In the genomic region with DNA sequence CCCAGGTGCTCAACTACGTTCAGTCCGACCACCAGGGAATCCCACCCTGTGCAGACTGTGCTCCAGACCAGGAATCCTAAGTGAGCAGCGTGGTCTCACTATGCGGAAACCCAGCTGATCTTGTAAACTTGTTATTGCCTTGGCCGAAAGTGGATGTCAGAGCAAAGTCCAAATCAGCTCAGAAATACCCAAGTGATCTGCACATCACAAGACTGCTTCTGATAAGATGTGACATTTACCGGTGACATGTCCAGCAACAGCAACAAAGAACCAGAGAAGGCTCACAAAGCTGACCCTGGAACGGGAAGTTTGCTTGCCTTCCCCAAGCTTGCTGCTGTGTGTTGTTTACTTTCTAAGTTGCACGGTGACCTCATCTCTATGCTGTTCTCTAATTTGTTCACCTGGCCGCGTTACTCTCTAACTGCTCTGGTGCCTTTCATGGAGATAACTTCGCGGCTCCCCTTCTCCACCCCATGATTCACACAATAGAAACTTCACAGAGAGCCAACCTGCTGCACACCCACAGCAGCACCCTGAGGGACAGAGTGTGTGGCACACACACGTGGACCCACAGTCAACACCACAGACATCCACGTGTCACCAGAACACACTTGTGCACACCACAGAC, we compare ENCODE assay signal across 13 cellular contexts. TPM values are rescaled to one million over a fixed set of nuclear protein-coding genes. Genes with fewer than 3 reads are reported as not detected.
DNase-seq lines count a peak whose midpoint lies in the region; ATAC-seq, FAIRE-seq and TF ChIP-seq lines count a peak whose summit lies in the region.
"Had no signal": no experiment of that assay in that cellular context is flagged by ENCODE, and none has a peak within 500 bp of the region (broad histone marks: within the 10 kb centered on the region; RNA-seq: fewer than 3 reads in every experiment).

No MANE protein-coding gene starts in this region.

- ATAC-seq in HepG2: peak; percentile 84

- H3K4me2 ChIP-seq in HepG2 (ENCODE audit: low read depth, low read length): peak overlapping the region; percentile 78

- H3K9me3 ChIP-seq in breast epithelium: no peaks in the 10 kb centered on the region
- no peaks in the 10 kb centered on the region for H3K9me3 ChIP-seq in HepG2 (ENCODE audit: low read length)
- no peaks in the 10 kb centered on the region for H3K9me3 ChIP-seq in tibial nerve

- WGBS in HepG2 (ENCODE audit: low lambda C conversion rate): 0% methylated on average over 14 of the region's 14 CpGs
- 68 to 76% methylated on average over 14 of the region's 14 CpGs for WGBS in tibial nerve, 2 donors

- no peak overlapping the region for H3K4me3 Mint-ChIP-seq in activated naive CD4-positive, alpha-beta T cell treated with anti-CD3 and anti-CD28 coated beads, Interleukin-2, amount 10 ng/mL, durations not matched to agents 7 days and 5 days
- H3K4me3 Mint-ChIP-seq: activated CD4-positive, alpha-beta T cell treated with anti-CD3 and anti-CD28 coated beads, Interleukin-2, amount 10 ng/mL, durations not matched to agents 24 days and 14 days had no signal

- H3K27ac Mint-ChIP-seq in activated naive CD4-positive, alpha-beta T cell treated with anti-CD3 and anti-CD28 coated beads, Interleukin-2, amount 10 ng/mL, durations not matched to agents 7 days and 5 days: no peak overlapping the region
- H3K27ac Mint-ChIP-seq: activated CD4-positive, alpha-beta T cell treated with anti-CD3 and anti-CD28 coated beads, Interleukin-2, amount 10 ng/mL, durations not matched to agents 24 days and 14 days had no signal

- TF ChIP-seq EP300 in HepG2 (IDR thresholded peaks at IDR 0.05; ENCODE audit: low read depth in 2 of 2, low read length in 2 of 2) (no peak), HepG2 (CRISPR knock-in tag; IDR thresholded peaks at IDR 0.05; ENCODE audit: borderline replicate concordance) (no peak), tibial nerve (IDR thresholded peaks at IDR 0.05) (no peak)

- TF ChIP-seq CTCF in breast epithelium (IDR thresholded peaks at IDR 0.05) (no peak), VCaP (conservative IDR thresholded peaks at IDR 0.05) (no peak), HepG2 (CRISPR knock-in tag; IDR thresholded peaks at IDR 0.05) (no peak), tibial nerve (IDR thresholded peaks at IDR 0.05) (no peak)

- CTCF ChIA-PET in HepG2 (lab: Yijun Ruan, JAX; ENCODE audit: low intra/inter-chr PET ratio, low total read pairs): no interaction called here
- CTCF ChIA-PET in activated naive CD4-positive, alpha-beta T cell treated with anti-CD3 and anti-CD28 coated beads, Interleukin-2, amount 10 ng/mL, durations not matched to agents 7 days and 5 days (lab: Charles Lee): interaction anchor here (1.2 to 1.5 kb wide), 2 partner anchors 30 to 307 kb away, joined by 3 to 4 read pairs; partner anchors contain the start of gene MAPK14

- no peak overlapping the region for H3K4me3 ChIP-seq in breast epithelium
- peak overlapping the region; percentile 0 to 53 (median 0); a peak in 2 of 6 replicates for H3K4me3 ChIP-seq in HepG2 (replicated peaks in 1 of 3; ENCODE audit: insufficient read depth in 1 of 3, low read depth in 2 of 3, low read length in 3 of 3)
- no peak overlapping the region for H3K4me3 ChIP-seq in tibial nerve

- H3K4me1 ChIP-seq in breast epithelium (no peaks in the 10 kb centered on the region), HepG2 (ENCODE audit: insufficient read depth, low read length) (peaks cover 36% of the 10 kb centered on the region), tibial nerve (peaks cover 0 to 30% (median 0%) of the 10 kb centered on the region in 4 donors)

- no peak for TF ChIP-seq RAD21 in HepG2 (CRISPR knock-in tag; IDR thresholded peaks at IDR 0.05)

- intact Hi-C loops in breast epithelium (cut with DNase I; ENCODE audit: low total_unique reads) (no loop called here), HepG2 (cut with micrococcal nuclease; ENCODE audit: unreplicated experiment) (loop anchor here (2.0 kb wide), 1 partner anchor 32 kb away; no protein-coding TSS in a partner anchor)

- H2AFZ ChIP-seq in HepG2 (ENCODE audit: low read length): peak overlapping the region; percentile 57

- TF ChIP-seq POLR2A in breast epithelium (IDR thresholded peaks at IDR 0.05) (no peak), HepG2 (IDR thresholded peaks at IDR 0.05; ENCODE audit: insufficient read depth in 1 of 2, low read depth in 2 of 2, low read length in 2 of 2) (no peak), tibial nerve (IDR thresholded peaks at IDR 0.05) (no peak)

- H3K9me3 Mint-ChIP-seq in activated naive CD4-positive, alpha-beta T cell treated with anti-CD3 and anti-CD28 coated beads, Interleukin-2, amount 10 ng/mL, durations not matched to agents 7 days and 5 days: no peaks in the 10 kb centered on the region
- H3K9me3 Mint-ChIP-seq: activated CD4-positive, alpha-beta T cell treated with anti-CD3 and anti-CD28 coated beads, Interleukin-2, amount 10 ng/mL, durations not matched to agents 24 days and 14 days had no signal

- in situ Hi-C loops in T47D (cut with HindIII; ENCODE audit: low pct_unique_long_range_greater_than_20kb, low sequenced_read_pairs) (no loop called here), HepG2 (cut with HindIII; ENCODE audit: extremely low pct_ligation_motif_present, low pct_unique_long_range_greater_than_20kb) (no loop called here)

- DNase-seq in T47D (ENCODE audit: low read depth in 1 of 2, low spot score in 1 of 2) (peak; percentile 55 to 60), breast epithelium (ENCODE audit: low spot score in 2 of 2) (no peak), HepG2 (ENCODE audit: low spot score) (peak; percentile 60), tibial nerve (ENCODE audit: low spot score in 2 of 2) (no peak), dedifferentiated amniotic fluid mesenchymal stem cell (ENCODE audit: extremely low spot score) (no peak)
- DNase-seq in stimulated activated CD4-positive, alpha-beta T cell treated with anti-CD3 and anti-CD28 coated beads, Interleukin-1b, Interleukin-23, amount 100 ng/mL, for 48 hours: no peak
- DNase-seq in activated naive CD4-positive, alpha-beta T cell treated with anti-CD3 and anti-CD28 coated beads, Interleukin-2, amount 10 ng/mL, durations not matched to agents 7 days and 5 days: no peak
- DNase-seq: ACHN; activated CD4-positive, alpha-beta T cell treated with anti-CD3 and anti-CD28 coated beads, Interleukin-2, amount 10 ng/mL, durations not matched to agents 24 days and 14 days; DMS79 treated with DMSO at 0.1 percent for 48 hours; NCI-H1694 had no signal

- H3K36me3 Mint-ChIP-seq in activated naive CD4-positive, alpha-beta T cell treated with anti-CD3 and anti-CD28 coated beads, Interleukin-2, amount 10 ng/mL, durations not matched to agents 7 days and 5 days: no peaks in the 10 kb centered on the region

- POLR2A ChIA-PET in HepG2 (lab: Yijun Ruan, JAX): interaction anchor here (1.6 kb wide), 1 partner anchor 14 kb away, joined by 4 read pairs; no protein-coding TSS in a partner anchor

- H3K36me3 ChIP-seq in breast epithelium (no peaks in the 10 kb centered on the region), HepG2 (replicated peaks in 1 of 2; ENCODE audit: control insufficient read depth in 1 of 2, insufficient read depth in 2 of 2, low read length in 2 of 2) (no peaks in the 10 kb centered on the region; a peak in 1 of 5 replicates), tibial nerve (no peaks in the 10 kb centered on the region)

- H3K27ac ChIP-seq in breast epithelium: no peak overlapping the region
- peak overlapping the region; percentile 72 for H3K27ac ChIP-seq in VCaP
- no peak overlapping the region for H3K27ac ChIP-seq in HepG2 (ENCODE audit: extremely low read length, insufficient read depth, low read length)
- peak overlapping the region in 3 of 4 donors; percentile 29 to 66 (median 48) for H3K27ac ChIP-seq in tibial nerve

- peak overlapping the region; percentile 26; the same call in 1 of the 2 replicates for H3K9ac ChIP-seq in HepG2 (ENCODE audit: insufficient read depth, low read depth, low read length)

- no peaks in the 10 kb centered on the region for H3K27me3 ChIP-seq in breast epithelium
- H3K27me3 ChIP-seq in HepG2 (ENCODE audit: control insufficient read depth in 1 of 2, insufficient read depth in 2 of 2, low read length in 2 of 2): peaks cover 5 to 51% of the 10 kb centered on the region in 2 experiments
- no peaks in the 10 kb centered on the region for H3K27me3 ChIP-seq in tibial nerve

- BruUV-seq in HepG2 (replicated peaks; lab: Mats Ljungman, UMichigan): no TSS peak

- H3K27me3 Mint-ChIP-seq in activated naive CD4-positive, alpha-beta T cell treated with anti-CD3 and anti-CD28 coated beads, Interleukin-2, amount 10 ng/mL, durations not matched to agents 7 days and 5 days: peaks cover 59% of the 10 kb centered on the region

- FAIRE-seq in HepG2 (lab: Jason Lieb, UNC): peak; percentile 87
- FAIRE-seq: astrocyte had no signal

- peaks cover 5% of the 10 kb centered on the region for H3K4me1 Mint-ChIP-seq in activated naive CD4-positive, alpha-beta T cell treated with anti-CD3 and anti-CD28 coated beads, Interleukin-2, amount 10 ng/mL, durations not matched to agents 7 days and 5 days

- no peaks in the 10 kb centered on the region for H3K79me2 ChIP-seq in HepG2 (ENCODE audit: insufficient read depth, low read length)

- H4K20me1 ChIP-seq in HepG2 (ENCODE audit: insufficient read depth, low read length): no peaks in the 10 kb centered on the region

RNA-seq across cellular contexts. Expression of gene BNIP5, which starts 1.7 kb away (rescaled TPM):
- under 1 TPM in 1 of 3 donors, not detected in 2; under 0.01 TPM for total RNA-seq in breast epithelium
- total RNA-seq in HepG2 (2016; rRNA removed; fragmentation: Illumina TruSeq; extraction: Trizol): not detected in 2 replicates
- total RNA-seq in HepG2 (2016; cell fraction: cytosol; rRNA removed; fragmentation: Illumina TruSeq; extraction: Trizol; ENCODE audit: low read depth): not detected in 2 replicates
- total RNA-seq in HepG2 (2016; cell fraction: insoluble cytoplasmic fraction; rRNA removed; fragmentation: Illumina TruSeq; extraction: Trizol): not detected in 2 replicates
- not detected in 2 replicates for total RNA-seq in HepG2 (2016; cell fraction: membrane; rRNA removed; fragmentation: Illumina TruSeq; extraction: Trizol)
- total RNA-seq in HepG2 (2016; cell fraction: nucleus; rRNA removed; fragmentation: Illumina TruSeq; extraction: Trizol): not detected in 2 replicates
- polyA plus RNA-seq in HepG2 (2011; rRNA removed): 0.01 TPM in 1 of 2 replicates, not detected in the other
- not detected in 2 replicates for polyA plus RNA-seq in HepG2 (2011; cell fraction: cytosol; rRNA removed)
- 0.03 TPM in 1 of 2 replicates, not detected in the other for polyA plus RNA-seq in HepG2 (2011; cell fraction: nucleus; rRNA removed)
- polyA plus RNA-seq in HepG2 (2012): not detected in 2 replicates
- polyA plus RNA-seq in HepG2 (2016; cell fraction: cytosol; fragmentation: Illumina TruSeq; extraction: Trizol; ENCODE audit: low read depth): not detected in 2 replicates
- not detected in 2 replicates for polyA plus RNA-seq in HepG2 (2016; cell fraction: insoluble cytoplasmic fraction; fragmentation: Illumina TruSeq; extraction: Trizol; ENCODE audit: low read depth)
- not detected in 2 replicates for polyA plus RNA-seq in HepG2 (2016; cell fraction: membrane; fragmentation: Illumina TruSeq; extraction: Trizol; ENCODE audit: low read depth)
- polyA plus RNA-seq in HepG2 (2016; cell fraction: nucleus; fragmentation: Illumina TruSeq; extraction: Trizol; ENCODE audit: insufficient read depth, low read depth): not detected in 2 replicates
- polyA minus RNA-seq in HepG2 (2011; rRNA and poly(A)+ RNA removed; ENCODE audit: low replicate concordance): 0.16 TPM in 1 of 2 replicates, not detected in the other
- polyA minus RNA-seq in HepG2 (2011; cell fraction: cytosol; rRNA and poly(A)+ RNA removed): not detected in 2 replicates
- polyA minus RNA-seq in HepG2 (2011; cell fraction: nucleus; rRNA and poly(A)+ RNA removed): not detected in 2 replicates
- total RNA-seq in tibial nerve: not detected
- total RNA-seq: activated CD4-positive, alpha-beta T cell treated with anti-CD3 and anti-CD28 coated beads, Interleukin-2, amount 10 ng/mL, durations not matched to agents 24 days and 14 days; astrocyte had no signal

RNA-seq across cellular contexts. Expression of gene ETV7, which starts 52.5 kb away (rescaled TPM):
- total RNA-seq in breast epithelium (under 1 TPM; 0.44 to 0.98 (median 0.80) TPM), HepG2 (2016; rRNA removed; fragmentation: Illumina TruSeq; extraction: Trizol) (not detected in 2 replicates), tibial nerve (1 to 10 TPM in 3 of 4 donors, under 1 TPM in 1; 0.60 to 9.2 (median 2.9) TPM)
- not detected in 2 replicates for total RNA-seq in HepG2 (2016; cell fraction: cytosol; rRNA removed; fragmentation: Illumina TruSeq; extraction: Trizol; ENCODE audit: low read depth)
- total RNA-seq in HepG2 (2016; cell fraction: insoluble cytoplasmic fraction; rRNA removed; fragmentation: Illumina TruSeq; extraction: Trizol): not detected in 2 replicates
- not detected in 2 replicates for total RNA-seq in HepG2 (2016; cell fraction: membrane; rRNA removed; fragmentation: Illumina TruSeq; extraction: Trizol)
- total RNA-seq in HepG2 (2016; cell fraction: nucleus; rRNA removed; fragmentation: Illumina TruSeq; extraction: Trizol): not detected in 2 replicates
- polyA plus RNA-seq in HepG2 (2011; rRNA removed): not detected in 2 replicates
- not detected in 2 replicates for polyA plus RNA-seq in HepG2 (2011; cell fraction: cytosol; rRNA removed)
- not detected in 2 replicates for polyA plus RNA-seq in HepG2 (2011; cell fraction: nucleus; rRNA removed)
- 0.09 TPM in 1 of 2 replicates, not detected in the other for polyA plus RNA-seq in HepG2 (2012)
- not detected in 2 replicates for polyA plus RNA-seq in HepG2 (2016; cell fraction: cytosol; fragmentation: Illumina TruSeq; extraction: Trizol; ENCODE audit: low read depth)
- not detected in 2 replicates for polyA plus RNA-seq in HepG2 (2016; cell fraction: insoluble cytoplasmic fraction; fragmentation: Illumina TruSeq; extraction: Trizol; ENCODE audit: low read depth)
- not detected in 2 replicates for polyA plus RNA-seq in HepG2 (2016; cell fraction: membrane; fragmentation: Illumina TruSeq; extraction: Trizol; ENCODE audit: low read depth)
- polyA plus RNA-seq in HepG2 (2016; cell fraction: nucleus; fragmentation: Illumina TruSeq; extraction: Trizol; ENCODE audit: insufficient read depth, low read depth): not detected in 2 replicates
- not detected in 2 replicates for polyA minus RNA-seq in HepG2 (2011; rRNA and poly(A)+ RNA removed; ENCODE audit: low replicate concordance)
- polyA minus RNA-seq in HepG2 (2011; cell fraction: cytosol; rRNA and poly(A)+ RNA removed): not detected in 2 replicates
- not detected in 2 replicates for polyA minus RNA-seq in HepG2 (2011; cell fraction: nucleus; rRNA and poly(A)+ RNA removed)

Comparison
In these comparisons a context has a peak if more than half of its experiments do, and no peak if none do; other contexts are left out.
1. DNase-seq: peak in T47D (2 of 2) and HepG2 (single experiment); none in breast epithelium (0 of 2), tibial nerve (0 of 2), dedifferentiated amniotic fluid mesenchymal stem cell (single experiment), stimulated activated CD4-positive, alpha-beta T cell treated with anti-CD3 and anti-CD28 coated beads, Interleukin-1b, Interleukin-23, amount 100 ng/mL, for 48 hours (single experiment) and activated naive CD4-positive, alpha-beta T cell treated with anti-CD3 and anti-CD28 coated beads, Interleukin-2, amount 10 ng/mL, durations not matched to agents 7 days and 5 days (single experiment).
2. H3K27ac ChIP-seq: peak in VCaP (single experiment) and tibial nerve (3 of 4); none in breast epithelium (0 of 2) and HepG2 (single experiment).
3. H3K4me3 ChIP-seq: peak in HepG2 (3 of 3); none in breast epithelium (0 of 3) and tibial nerve (0 of 4).